Comparison of ENCODE assay signal across 34 cellular contexts in the genomic region with DNA sequence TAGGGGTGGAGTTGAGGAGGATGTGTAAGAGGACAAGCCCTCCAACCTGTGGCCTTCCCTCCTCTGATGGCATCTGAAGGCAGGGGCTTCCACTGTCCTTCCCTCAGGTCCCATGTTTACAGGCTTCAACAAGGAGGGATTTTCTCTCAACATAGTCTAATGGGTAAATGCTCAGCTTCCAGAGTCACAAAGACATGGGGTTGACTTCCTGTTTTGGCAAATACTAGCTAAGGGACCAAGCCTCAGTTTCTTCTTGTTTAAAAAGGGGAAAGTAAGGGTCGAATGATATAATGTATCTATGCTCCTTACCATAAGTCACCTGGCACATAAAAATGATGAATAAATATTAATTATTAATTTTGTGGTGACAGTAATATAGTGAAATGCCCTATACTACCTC. TPM values are rescaled to one million over a fixed set of nuclear protein-coding genes. Genes with fewer than 3 reads are reported as not detected.
"Had no signal": no experiment of that assay in that cellular context is flagged by ENCODE, and none has a peak within 500 bp of the region (broad histone marks: within the 10 kb centered on the region; RNA-seq: fewer than 3 reads in every experiment).

No MANE protein-coding gene starts in this region.

- H3K27me3 ChIP-seq: neural progenitor cell, right atrium auricular region, tibial artery, upper lobe of right lung had no signal

- FAIRE-seq: bronchial epithelial cell, colon, kidney had no signal

- H3K9me3 ChIP-seq: esophagus muscularis mucosa, heart left ventricle, psoas muscle, right atrium auricular region, suprapubic skin, tibial artery, upper lobe of right lung had no signal

- H3K9me3 Mint-ChIP-seq: central memory CD8-positive, alpha-beta T cell; immature natural killer cell; naive thymus-derived CD4-positive, alpha-beta T cell; stimulated activated naive B cell treated with anti-CD40 and anti-IgM and Interleukin-4, amounts not matched to agents 10 μg/mL and 1 μg/mL and 100 μg/mL, for 72 hours had no signal

- H3K36me3 ChIP-seq: heart left ventricle, neural progenitor cell, right atrium auricular region, suprapubic skin, upper lobe of right lung had no signal

- H3K27ac Mint-ChIP-seq: immature natural killer cell; neural progenitor cell; stimulated activated naive B cell treated with anti-CD40 and anti-IgM and Interleukin-4, amounts not matched to agents 10 μg/mL and 1 μg/mL and 100 μg/mL, for 72 hours had no signal

- H3K4me3 Mint-ChIP-seq: central memory CD8-positive, alpha-beta T cell; immature natural killer cell; stimulated activated naive B cell treated with anti-CD40 and anti-IgM and Interleukin-4, amounts not matched to agents 10 μg/mL and 1 μg/mL and 100 μg/mL, for 72 hours had no signal

- H3K4me1 ChIP-seq: foreskin keratinocyte, psoas muscle had no signal

- ATAC-seq: foreskin keratinocyte; heart left ventricle; left colon; naive thymus-derived CD4-positive, alpha-beta T cell; psoas muscle; stimulated activated naive B cell treated with anti-CD40 and anti-IgM and Interleukin-4, amounts not matched to agents 10 μg/mL and 1 μg/mL and 100 μg/mL, for 72 hours; upper lobe of right lung had no signal

- DNase-seq: activated CD4-positive, alpha-beta T cell treated with anti-CD3 and anti-CD28 coated beads for 1 hour; activated CD4-positive, alpha-beta T cell treated with anti-CD3 and anti-CD28 coated beads, Interleukin-2, amount 50 U/mL, for 4 hours; activated gamma-delta T cell; activated naive CD4-positive, alpha-beta T cell treated with anti-CD3 and anti-CD28 coated beads, Interleukin-2, amount 50 U/mL, for 16 hours; anterior cingulate cortex; dermis blood vessel endothelial cell; effector CD4-positive, alpha-beta T cell; foreskin keratinocyte; heart left ventricle; hypothalamus; immature natural killer cell; kidney; left colon; mammary epithelial cell; midbrain; naive thymus-derived CD4-positive, alpha-beta T cell; occipital lobe; psoas muscle; stimulated activated CD4-positive, alpha-beta T cell treated with anti-CD3 and anti-CD28 coated beads, Interleukin-1b, Interleukin-23, amount 100 ng/mL, for 48 hours; stimulated activated CD4-positive, alpha-beta T cell treated with anti-CD3 and anti-CD28 coated beads, Interleukin-4, amount 100 ng/mL, for 4 hours; stimulated activated CD8-positive, alpha-beta memory T cell treated with anti-CD3 and anti-CD28 coated beads, Interleukin-4, amount 100 ng/mL, for 48 hours; stimulated activated naive B cell treated with anti-CD40 and anti-IgM and Interleukin-4, amounts not matched to agents 10 μg/mL and 1 μg/mL and 100 μg/mL, for 72 hours; T1000; upper lobe of right lung had no signal

- H3K27ac ChIP-seq: esophagus muscularis mucosa, foreskin keratinocyte, heart left ventricle, neural progenitor cell, parathyroid adenoma, psoas muscle, right atrium auricular region, suprapubic skin, tibial artery, upper lobe of right lung had no signal

- H3K36me3 Mint-ChIP-seq: immature natural killer cell; stimulated activated naive B cell treated with anti-CD40 and anti-IgM and Interleukin-4, amounts not matched to agents 10 μg/mL and 1 μg/mL and 100 μg/mL, for 72 hours had no signal

- H3K4me3 ChIP-seq: esophagus muscularis mucosa, heart left ventricle, psoas muscle, right atrium auricular region, smooth muscle cell, suprapubic skin, tibial artery, upper lobe of right lung had no signal

- H3K27me3 Mint-ChIP-seq: central memory CD8-positive, alpha-beta T cell; naive thymus-derived CD4-positive, alpha-beta T cell had no signal

RNA-seq across cellular contexts. Expression of a gene that starts 22.1 kb away (rescaled TPM):
- polyA plus RNA-seq: naive thymus-derived CD4-positive, alpha-beta T cell had no signal
